13 cellular contexts compared by ENCODE assay signal in the genomic region with DNA sequence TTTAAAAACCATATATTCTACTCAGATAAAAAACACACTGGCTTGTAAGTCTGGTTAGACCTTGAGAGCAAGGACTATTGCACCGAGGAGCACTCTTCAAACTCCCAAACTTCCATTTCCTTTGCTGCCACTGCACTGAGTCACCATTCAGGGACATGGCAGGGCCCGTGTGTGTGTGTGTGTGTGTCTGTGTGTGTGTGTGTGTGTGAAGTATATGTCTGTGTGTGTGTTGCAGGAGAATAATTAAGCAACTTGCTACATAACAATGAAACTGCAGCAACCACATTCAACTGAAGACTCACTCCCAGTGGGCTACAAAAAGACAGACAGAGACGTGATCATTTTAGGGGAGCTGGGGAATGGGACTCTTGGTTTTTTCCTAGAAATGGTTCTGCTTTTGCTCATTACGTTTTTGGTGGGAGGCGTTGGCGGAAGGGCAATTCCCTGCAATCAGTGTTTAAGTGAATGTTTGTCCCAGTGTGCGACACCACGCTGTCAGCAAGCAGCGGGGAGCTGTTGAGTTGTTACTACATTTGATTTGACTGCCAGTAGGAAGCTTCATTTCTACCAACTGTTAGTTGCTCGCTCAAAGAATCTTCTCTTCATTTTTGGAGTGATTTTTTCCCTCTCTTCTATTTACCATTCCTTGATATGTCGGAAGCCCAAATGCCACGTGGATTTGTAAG. TPM values are rescaled to one million over a fixed set of nuclear protein-coding genes. Genes with fewer than 3 reads are reported as not detected.
DNase-seq lines count a peak whose midpoint lies in the region; ATAC-seq, FAIRE-seq and TF ChIP-seq lines count a peak whose summit lies in the region.
"Had no signal": no experiment of that assay in that cellular context is flagged by ENCODE, and none has a peak within 500 bp of the region (broad histone marks: within the 10 kb centered on the region; RNA-seq: fewer than 3 reads in every experiment).

No MANE protein-coding gene starts in this region.

- H3K36me3 Mint-ChIP-seq in Calu3 (ENCODE audit: insufficient read depth, unreplicated experiment) = no peaks in the 10 kb centered on the region

- ATAC-seq in Right ventricle myocardium superior (ENCODE audit: poor library complexity) (peak; percentile 86), HG03045 (IDR thresholded peaks at IDR 0.05; ENCODE audit: unreplicated experiment) (no peak)
- ATAC-seq: effector memory CD8-positive, alpha-beta T cell had no signal

- intact Hi-C loops in Right ventricle myocardium superior (cut with DNase I) (no loop called here), Calu3 (cut with micrococcal nuclease; ENCODE audit: unreplicated experiment) (no loop called here)

- peaks cover 0 to 4% of the 10 kb centered on the region in 2 donors for H3K4me1 ChIP-seq in right atrium auricular region

- H3K9me3 ChIP-seq in right atrium auricular region = no peaks in the 10 kb centered on the region
- H3K9me3 ChIP-seq: transverse colon had no signal

- no peak for DNase-seq in Right ventricle myocardium superior
- no peak for DNase-seq in right atrium auricular region (ENCODE audit: low spot score)
- DNase-seq in bronchial epithelial cell (ENCODE audit: low read depth) = peak; percentile 11
- DNase-seq in iPS-NIHi7 (ENCODE audit: extremely low spot score) = peak; percentile 22
- DNase-seq in GM10266 (ENCODE audit: extremely low spot score) = no peak
- no peak for DNase-seq in NCI-H1930 (lab: John Stamatoyannopoulos, UW)
- no peak for DNase-seq in Calu3
- DNase-seq: effector memory CD8-positive, alpha-beta T cell; MM.1S; transverse colon had no signal

- CTCF ChIA-PET in Calu3 (lab: Charles Lee) = interaction anchor here (0.6 kb wide), 2 partner anchors 1535 to 1621 kb away, joined by 5 to 11 read pairs; no protein-coding TSS in a partner anchor

- H3K27me3 Mint-ChIP-seq in Calu3 (ENCODE audit: unreplicated experiment) = no peaks in the 10 kb centered on the region
- H3K27me3 Mint-ChIP-seq: effector memory CD8-positive, alpha-beta T cell had no signal

- H3K27ac ChIP-seq in right atrium auricular region = peak overlapping the region in 1 of 2 donors; percentile 43
- H3K27ac ChIP-seq: transverse colon, VCaP had no signal

- H3K36me3 ChIP-seq in right atrium auricular region (no peaks in the 10 kb centered on the region), bronchial epithelial cell (ENCODE audit: control insufficient read depth, insufficient read depth, low read length) (no peaks in the 10 kb centered on the region)
- H3K36me3 ChIP-seq: transverse colon had no signal

- H3K27ac Mint-ChIP-seq in Calu3 (ENCODE audit: unreplicated experiment) = no peak overlapping the region
- H3K27ac Mint-ChIP-seq: effector memory CD8-positive, alpha-beta T cell had no signal

- H3K4me1 Mint-ChIP-seq in Calu3 (ENCODE audit: low read depth, unreplicated experiment) = no peaks in the 10 kb centered on the region

- H3K27me3 ChIP-seq in right atrium auricular region (peaks cover 0 to 3% of the 10 kb centered on the region in 2 donors), bronchial epithelial cell (ENCODE audit: control insufficient read depth, insufficient read depth, low read length) (no peaks in the 10 kb centered on the region)
- H3K27me3 ChIP-seq: transverse colon had no signal

- TF ChIP-seq CTCF in right atrium auricular region (IDR thresholded peaks at IDR 0.05) (no peak), bronchial epithelial cell (IDR thresholded peaks at IDR 0.05; ENCODE audit: insufficient read depth, low read length, severe bottlenecking) (no peak), GM10266 (IDR thresholded peaks at IDR 0.05; ENCODE audit: control insufficient read depth, insufficient read depth, low read depth, missing control alignments) (no peak), Calu3 (IDR thresholded peaks at IDR 0.05; ENCODE audit: unreplicated experiment) (no peak)

- BruUV-seq in Calu3 (replicated peaks; lab: Mats Ljungman, UMichigan) = no TSS peak

- H3K4me3 ChIP-seq in right atrium auricular region (no peak overlapping the region), bronchial epithelial cell (ENCODE audit: low read depth, low read length) (no peak overlapping the region)
- H3K4me3 ChIP-seq: transverse colon had no signal

- no peaks in the 10 kb centered on the region for H3K9me3 Mint-ChIP-seq in Calu3 (ENCODE audit: low read depth, unreplicated experiment)

- peak; percentile 58 for FAIRE-seq in bronchial epithelial cell (lab: Jason Lieb, UNC)
- FAIRE-seq: GM18507 had no signal

- no peak overlapping the region for H3K4me3 Mint-ChIP-seq in Calu3 (ENCODE audit: low read depth, unreplicated experiment)
- H3K4me3 Mint-ChIP-seq: effector memory CD8-positive, alpha-beta T cell had no signal

RNA-seq across cellular contexts. Expression of a gene that starts 36.2 kb away (rescaled TPM):
- total RNA-seq in Right ventricle myocardium superior = 45.5 TPM
- 10 to 100 TPM; 14.3 to 38.5 TPM for total RNA-seq in right atrium auricular region
- 0.13 TPM in 1 of 2 replicates, not detected in the other for total RNA-seq in bronchial epithelial cell
- total RNA-seq in Calu3 (2022) = 0.76 and 1.3 TPM in 2 replicates

Comparison
In these comparisons a context has a peak if more than half of its experiments do, and no peak if none do; other contexts are left out.
1. DNase-seq: peak in bronchial epithelial cell (single experiment) and iPS-NIHi7 (single experiment); none in Right ventricle myocardium superior (single experiment), right atrium auricular region (single experiment), GM10266 (single experiment), NCI-H1930 (0 of 2) and Calu3 (single experiment).